15 cellular contexts compared by ENCODE assay signal in genomic region chr19:45019187-45019586, GRCh38. TPM values are rescaled to one million over a fixed set of nuclear protein-coding genes. Genes with fewer than 3 reads are reported as not detected.
"Had no signal": no experiment of that assay in that cellular context is flagged by ENCODE, and none has a peak within 500 bp of the region (broad histone marks: within the 10 kb centered on the region; RNA-seq: fewer than 3 reads in every experiment).

No MANE protein-coding gene starts in this region.

- H3K36me3 ChIP-seq: pancreas had no signal

- H2AFZ ChIP-seq: hepatocyte had no signal

- H3K4me2 ChIP-seq: hepatocyte had no signal

- DNase-seq: activated CD4-positive, alpha-beta T cell treated with anti-CD3 and anti-CD28 coated beads, Interleukin-2, amount 50 U/mL, for 48 hours; activated CD4-positive, CD25-positive, alpha-beta regulatory T cell treated with anti-CD3 and anti-CD28 coated beads, Interleukin-2, amount 50 U/mL, for 72 hours; activated naive CD4-positive, alpha-beta T cell treated with anti-CD3 and anti-CD28 coated beads for 36 hours; activated naive CD8-positive, alpha-beta T cell treated with anti-CD3 and anti-CD28 coated beads, Interleukin-2, amount 50 U/mL, for 24 hours; aorta; dermis blood vessel endothelial cell; effector memory CD8-positive, alpha-beta T cell; islet precursor cell; pancreas; sigmoid colon; spleen; T-cell had no signal

- H3K4me3 ChIP-seq: hepatocyte, lung, pancreas, sigmoid colon, spleen had no signal

- H3K9me3 Mint-ChIP-seq: activated naive CD4-positive, alpha-beta T cell treated with anti-CD3 and anti-CD28 coated beads for 36 hours; activated naive CD8-positive, alpha-beta T cell treated with anti-CD3 and anti-CD28 coated beads, Interleukin-2, amount 50 U/mL, for 24 hours; activated T-helper 1 cell treated with anti-CD3 and anti-CD28 coated beads, Interleukin-12 subunit alpha, Interleukin-12 subunit beta, Interleukin-2, Interleukin-4 antibody, amounts not matched to agents 30 ng/mL and 10 ng/mL and 1 ng/mL, durations not matched to agents 14 hours and 24 hours and 36 hours; effector memory CD8-positive, alpha-beta T cell; T-cell had no signal

- H3K4me1 ChIP-seq: pancreas had no signal

- H3K9me3 ChIP-seq: pancreas, sigmoid colon, spleen had no signal

- H3K4me3 Mint-ChIP-seq: activated naive CD4-positive, alpha-beta T cell treated with anti-CD3 and anti-CD28 coated beads for 36 hours; activated naive CD8-positive, alpha-beta T cell treated with anti-CD3 and anti-CD28 coated beads, Interleukin-2, amount 50 U/mL, for 24 hours; activated T-helper 1 cell treated with anti-CD3 and anti-CD28 coated beads, Interleukin-12 subunit alpha, Interleukin-12 subunit beta, Interleukin-2, Interleukin-4 antibody, amounts not matched to agents 30 ng/mL and 10 ng/mL and 1 ng/mL, durations not matched to agents 14 hours and 24 hours and 36 hours; effector memory CD8-positive, alpha-beta T cell; T-cell had no signal

- H3K27me3 ChIP-seq: hepatocyte, pancreas, sigmoid colon, spleen had no signal

- H3K27ac ChIP-seq: hepatocyte, pancreas, sigmoid colon, spleen had no signal

- H3K27me3 Mint-ChIP-seq: activated naive CD8-positive, alpha-beta T cell treated with anti-CD3 and anti-CD28 coated beads, Interleukin-2, amount 50 U/mL, for 24 hours; effector memory CD8-positive, alpha-beta T cell; T-cell had no signal

- H3K79me2 ChIP-seq: hepatocyte had no signal

- H3K27ac Mint-ChIP-seq: activated naive CD4-positive, alpha-beta T cell treated with anti-CD3 and anti-CD28 coated beads for 36 hours; activated naive CD8-positive, alpha-beta T cell treated with anti-CD3 and anti-CD28 coated beads, Interleukin-2, amount 50 U/mL, for 24 hours; activated T-helper 1 cell treated with anti-CD3 and anti-CD28 coated beads, Interleukin-12 subunit alpha, Interleukin-12 subunit beta, Interleukin-2, Interleukin-4 antibody, amounts not matched to agents 30 ng/mL and 10 ng/mL and 1 ng/mL, durations not matched to agents 14 hours and 24 hours and 36 hours; T-cell had no signal

- ATAC-seq: activated naive CD8-positive, alpha-beta T cell treated with anti-CD3 and anti-CD28 coated beads, Interleukin-2, amount 50 U/mL, for 24 hours; effector memory CD8-positive, alpha-beta T cell; pancreas; T-cell had no signal

RNA-seq across cellular contexts. Expression of gene ZNF296, which starts 57.1 kb away (rescaled TPM):
- total RNA-seq: hepatocyte had no signal
